14 cellular contexts compared by ENCODE assay signal in the genomic region with DNA sequence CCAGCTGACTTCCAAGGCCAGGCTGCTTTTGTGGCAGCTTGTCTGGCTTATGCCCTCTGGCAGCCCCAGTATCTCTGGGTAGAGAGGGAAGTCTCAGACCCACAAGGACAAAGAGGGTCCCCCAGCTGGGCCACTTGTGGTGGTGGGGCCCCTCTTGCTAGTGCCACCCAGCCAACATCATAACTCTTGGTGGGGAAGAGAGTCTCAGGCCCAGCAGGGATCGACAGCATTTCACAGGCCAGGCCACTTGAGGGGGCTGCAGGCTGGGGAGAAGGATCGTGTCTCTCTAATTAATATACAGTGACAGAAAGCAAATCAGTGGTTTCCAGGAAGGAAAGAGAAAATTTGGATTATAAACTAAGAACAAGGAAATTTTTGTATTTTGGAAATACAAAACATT.
DNase-seq lines count a peak whose midpoint lies in the region; ATAC-seq and TF ChIP-seq lines count a peak whose summit lies in the region.
"Had no signal": no experiment of that assay in that cellular context is flagged by ENCODE, and none has a peak within 500 bp of the region (broad histone marks: within the 10 kb centered on the region; RNA-seq: fewer than 3 reads in every experiment).

No MANE protein-coding gene starts in this region.

- no peaks in the 10 kb centered on the region for H3K36me3 ChIP-seq in GM23338 (ENCODE audit: insufficient read depth)
- no peaks in the 10 kb centered on the region for H3K36me3 ChIP-seq in MM.1S (replicated peaks; ENCODE audit: insufficient read depth, low read length)

- H4K20me1 ChIP-seq in GM23338 (replicated peaks; ENCODE audit: insufficient read depth) (no peaks in the 10 kb centered on the region), MM.1S (ENCODE audit: insufficient read depth, low read length) (no peaks in the 10 kb centered on the region)

- DNase-seq in 8988T = peak; percentile 16
- peak; percentile 70 for DNase-seq in GM23338 (ENCODE audit: low spot score)
- DNase-seq in SK-MEL-5 (ENCODE audit: low read depth, low spot score) = peak; percentile 49
- DNase-seq in foreskin fibroblast = no peak
- DNase-seq in SHP77 treated with DMSO at 0.1 percent for 48 hours (lab: John Stamatoyannopoulos, UW) = no peak
- no peak for DNase-seq in kidney tubule cell (ENCODE audit: low spot score)
- DNase-seq in MM.1S = no peak
- DNase-seq: activated CD4-positive, alpha-beta T cell treated with anti-CD3 and anti-CD28 coated beads, Interleukin-2, amount 10 ng/mL, durations not matched to agents 24 days and 14 days; naive thymus-derived CD8-positive, alpha-beta T cell; NCI-H748 treated with DMSO at 0.1 percent for 48 hours had no signal

- no peak overlapping the region for H2AFZ ChIP-seq in GM23338
- no peak overlapping the region for H2AFZ ChIP-seq in MM.1S (ENCODE audit: low read length)

- no peak overlapping the region for H3K9ac ChIP-seq in MM.1S (ENCODE audit: low read length)

- H3F3A ChIP-seq in GM23338 (replicated peaks; ENCODE audit: low read depth) (no peaks in the 10 kb centered on the region), MM.1S (ENCODE audit: insufficient read depth, low read length) (no peaks in the 10 kb centered on the region)

- no peaks in the 10 kb centered on the region for H3K27me3 ChIP-seq in GM23338 (ENCODE audit: insufficient read depth)
- no peaks in the 10 kb centered on the region for H3K27me3 ChIP-seq in MM.1S (replicated peaks; ENCODE audit: insufficient read depth, low read length)

- H3K27ac Mint-ChIP-seq in GM23338 = peak overlapping the region; percentile 78
- H3K27ac Mint-ChIP-seq: activated CD4-positive, alpha-beta T cell treated with anti-CD3 and anti-CD28 coated beads, Interleukin-2, amount 10 ng/mL, durations not matched to agents 24 days and 14 days; activated T-helper 2 cell treated with anti-CD3 and anti-CD28 coated beads, Interferon-gamma antibody, Interleukin-2, Interleukin-4, amounts not matched to agents 10 μg/mL and 5 μg/mL and 100 μg/mL, durations not matched to agents 14 hours and 24 hours and 36 hours had no signal

- H3K4me2 ChIP-seq in GM23338 (no peak overlapping the region), MM.1S (ENCODE audit: low read depth, low read length) (no peak overlapping the region)

- peaks cover 4% of the 10 kb centered on the region; the same call in 1 of the 3 replicates for H3K9me3 Mint-ChIP-seq in GM23338
- H3K9me3 Mint-ChIP-seq: activated T-helper 2 cell treated with anti-CD3 and anti-CD28 coated beads, Interferon-gamma antibody, Interleukin-2, Interleukin-4, amounts not matched to agents 10 μg/mL and 5 μg/mL and 100 μg/mL, durations not matched to agents 14 hours and 24 hours and 36 hours had no signal

- H3K4me3 Mint-ChIP-seq in GM23338 = no peak overlapping the region
- H3K4me3 Mint-ChIP-seq: activated CD4-positive, alpha-beta T cell treated with anti-CD3 and anti-CD28 coated beads, Interleukin-2, amount 10 ng/mL, durations not matched to agents 24 days and 14 days; IgD-negative memory B cell; naive thymus-derived CD8-positive, alpha-beta T cell had no signal

- no peak overlapping the region for H3K27ac ChIP-seq in GM23338 (ENCODE audit: low read depth)
- no peak overlapping the region for H3K27ac ChIP-seq in MM.1S (ENCODE audit: low read length)

- peak; percentile 75 to 79 for TF ChIP-seq CTCF in GM23338 (conservative IDR thresholded peaks at IDR 0.05; ENCODE audit: low read depth in 2 of 2)
- peak; percentile 11 for TF ChIP-seq CTCF in foreskin fibroblast (IDR thresholded peaks at IDR 0.05; ENCODE audit: low read depth, low read length)
- no peak for TF ChIP-seq CTCF in MM.1S (IDR thresholded peaks at IDR 0.05; ENCODE audit: low read length)

- ATAC-seq in GM23338 (peak; percentile 91), HG03439 (IDR thresholded peaks at IDR 0.05; ENCODE audit: unreplicated experiment) (no peak)
- ATAC-seq: esophagus mucosa; naive thymus-derived CD8-positive, alpha-beta T cell had no signal

- H3K27me3 Mint-ChIP-seq in GM23338 (ENCODE audit: insufficient read depth, low read depth, poor library complexity) = no peaks in the 10 kb centered on the region
- H3K27me3 Mint-ChIP-seq: activated CD4-positive, alpha-beta T cell treated with anti-CD3 and anti-CD28 coated beads, Interleukin-2, amount 10 ng/mL, durations not matched to agents 24 days and 14 days; IgD-negative memory B cell; naive thymus-derived CD8-positive, alpha-beta T cell had no signal

- H3K36me3 Mint-ChIP-seq in GM23338 (ENCODE audit: low read depth) = peaks cover 8% of the 10 kb centered on the region; the same call in 2 of the 3 replicates

- H3K4me3 ChIP-seq in GM23338 = no peak overlapping the region
- H3K4me3 ChIP-seq in foreskin fibroblast (ENCODE audit: low read depth in 1 of 2, low read length in 2 of 2) = no peak overlapping the region
- H3K4me3 ChIP-seq in MM.1S (ENCODE audit: low read length) = no peak overlapping the region

- no peaks in the 10 kb centered on the region; the same call in 2 of the 3 replicates for H3K4me1 Mint-ChIP-seq in GM23338
- H3K4me1 Mint-ChIP-seq: activated CD4-positive, alpha-beta T cell treated with anti-CD3 and anti-CD28 coated beads, Interleukin-2, amount 10 ng/mL, durations not matched to agents 24 days and 14 days had no signal

- H3K79me2 ChIP-seq in GM23338 (replicated peaks; ENCODE audit: insufficient read depth) (no peaks in the 10 kb centered on the region), MM.1S (ENCODE audit: low read length) (no peaks in the 10 kb centered on the region)

- H3K9me2 ChIP-seq in GM23338 (ENCODE audit: insufficient read depth) (no peaks in the 10 kb centered on the region), MM.1S (replicated peaks; ENCODE audit: insufficient read depth, low read length) (no peaks in the 10 kb centered on the region)

- H3K4me1 ChIP-seq in GM23338 (ENCODE audit: insufficient read depth) = no peaks in the 10 kb centered on the region
- no peaks in the 10 kb centered on the region for H3K4me1 ChIP-seq in MM.1S (ENCODE audit: low read length)

- in situ Hi-C loops in SK-MEL-5 (cut with HindIII; ENCODE audit: low pct_unique_long_range_greater_than_20kb, low sequenced_read_pairs) = no loop called here

- H3K9me3 ChIP-seq in MM.1S (replicated peaks; ENCODE audit: insufficient read depth, low read length) = no peaks in the 10 kb centered on the region

TF ChIP-seq in GM23338, 12 proteins besides CTCF, POLR2A, EP300 and RAD21 (continues in another document):
- TF ChIP-seq ETS1 (IDR thresholded peaks at IDR 0.05) (no peak), POLR2AphosphoS5 (IDR thresholded peaks at IDR 0.05; ENCODE audit: low read depth) (no peak), EZH2phosphoT487 (IDR thresholded peaks at IDR 0.05; ENCODE audit: unreplicated experiment) (no peak), CREB1 (CRISPR knock-in tag; IDR thresholded peaks at IDR 0.05; ENCODE audit: low read depth) (no peak), STAT1 (IDR thresholded peaks at IDR 0.05; ENCODE audit: unreplicated experiment) (no peak)

Comparison
In these comparisons a context has a peak if more than half of its experiments do, and no peak if none do; other contexts are left out.
1. DNase-seq: peak in 8988T (single experiment), GM23338 (single experiment) and SK-MEL-5 (single experiment); none in foreskin fibroblast (0 of 2), SHP77 treated with DMSO at 0.1 percent for 48 hours (single experiment), kidney tubule cell (single experiment) and MM.1S (single experiment).